Comparison of ENCODE assay signal across 8 cellular contexts in genomic region chr11:64340671-64341335, GRCh38. TPM values are rescaled to one million over a fixed set of nuclear protein-coding genes. Genes with fewer than 3 reads are reported as not detected.
DNase-seq lines count a peak whose midpoint lies in the region; TF ChIP-seq lines count a peak whose summit lies in the region.

No MANE protein-coding gene starts in this region.

- TF ChIP-seq CTCF in right atrium auricular region (IDR thresholded peaks at IDR 0.05): no peak

- H3K27ac ChIP-seq in right atrium auricular region: no peak overlapping the region

- peak overlapping the region; percentile 13 to 26 for H3K4me3 ChIP-seq in right atrium auricular region

- no peaks in the 10 kb centered on the region for H3K27me3 ChIP-seq in right atrium auricular region

- TF ChIP-seq POLR2A in GM18526 (IDR thresholded peaks at IDR 0.05; ENCODE audit: extremely low read depth, insufficient read length): peak; percentile 29

- DNase-seq in KG1 (lab: John Stamatoyannopoulos, UW) (peak; percentile 31), right atrium auricular region (ENCODE audit: low spot score) (no peak), NCI-H446 treated with DMSO at 0.1 percent for 48 hours (lab: John Stamatoyannopoulos, UW) (no peak), HK-2 (ENCODE audit: unreplicated experiment) (no peak), cerebellar cortex (ENCODE audit: low spot score) (no peak)
- peak; percentile 96 for DNase-seq in activated CD8-positive, alpha-beta memory T cell treated with anti-CD3 and anti-CD28 coated beads, Interleukin-2, amount 50 U/mL, for 48 hours
- peak in 2 of 3 donors; percentile 48 to 80 for DNase-seq in stimulated activated CD4-positive, alpha-beta T cell treated with anti-CD3 and anti-CD28 coated beads, TNF-alpha, amount 100 ng/mL, for 1 hour (ENCODE audit: low read depth in 3 of 3, low spot score in 1 of 3)

- peaks cover 0 to 32% of the 10 kb centered on the region in 2 donors for H3K4me1 ChIP-seq in right atrium auricular region

- no peaks in the 10 kb centered on the region for H3K36me3 ChIP-seq in right atrium auricular region

- no peaks in the 10 kb centered on the region for H3K9me3 ChIP-seq in right atrium auricular region

RNA-seq across cellular contexts. Expression of gene CCDC88B, which starts 0.8 kb away (rescaled TPM):
- 10 to 100 TPM; 11.7 to 12.0 TPM for total RNA-seq in right atrium auricular region

RNA-seq across cellular contexts. Expression of gene RPS6KA4, which starts 18.2 kb away (rescaled TPM):
- 10 to 100 TPM; 11.4 to 22.2 TPM for total RNA-seq in right atrium auricular region

RNA-seq across cellular contexts. Expression of gene PRDX5, which starts 22.9 kb away (rescaled TPM):
- total RNA-seq in right atrium auricular region: 100 to 1,000 TPM; 401 to 435 TPM

RNA-seq across cellular contexts. Expression of gene TRMT112, which starts 23.4 kb away (rescaled TPM):
- total RNA-seq in right atrium auricular region: 100 to 1,000 TPM; 110 to 151 TPM

RNA-seq across cellular contexts. Expression of gene ESRRA, which starts 35.5 kb away (rescaled TPM):
- 100 to 1,000 TPM; 164 to 190 TPM for total RNA-seq in right atrium auricular region

Comparison
In these comparisons a context has a peak if more than half of its experiments do, and no peak if none do; other contexts are left out.
1. DNase-seq: peak in KG1 (single experiment), activated CD8-positive, alpha-beta memory T cell treated with anti-CD3 and anti-CD28 coated beads, Interleukin-2, amount 50 U/mL, for 48 hours (single experiment) and stimulated activated CD4-positive, alpha-beta T cell treated with anti-CD3 and anti-CD28 coated beads, TNF-alpha, amount 100 ng/mL, for 1 hour (2 of 3); none in right atrium auricular region (single experiment), NCI-H446 treated with DMSO at 0.1 percent for 48 hours (single experiment), HK-2 (single experiment) and cerebellar cortex (single experiment).